ENCODE assay signal across 30 cellular contexts in genomic region chr19:18263324-18264215, GRCh38. TPM values are rescaled to one million over a fixed set of nuclear protein-coding genes. Genes with fewer than 3 reads are reported as not detected.
"Had no signal": no experiment of that assay in that cellular context is flagged by ENCODE, and none has a peak within 500 bp of the region (broad histone marks: within the 10 kb centered on the region; RNA-seq: fewer than 3 reads in every experiment).

No MANE protein-coding gene starts in this region.

- H3K9me3 Mint-ChIP-seq: activated B cell treated with CpG ODN at 0.5 μM for 24 hours; mesothelial cell of epicardium; naive B cell; nephron progenitor cell; stimulated activated memory B cell treated with anti-CD40 and anti-IgM and Interleukin-4, amounts not matched to agents 10 μg/mL and 1 μg/mL and 100 μg/mL, for 72 hours; stimulated activated naive CD8-positive, alpha-beta T cell treated with anti-CD3 and anti-CD28 coated beads, Interleukin-15, amount 100 ng/mL, for 72 hours; type B pancreatic cell had no signal

- ATAC-seq: gastroesophageal sphincter; left lung; stimulated activated memory B cell treated with anti-CD40 and anti-IgM and Interleukin-4, amounts not matched to agents 10 μg/mL and 1 μg/mL and 100 μg/mL, for 72 hours; stimulated activated naive CD8-positive, alpha-beta T cell treated with anti-CD3 and anti-CD28 coated beads, Interleukin-15, amount 100 ng/mL, for 72 hours had no signal

- H3K4me1 ChIP-seq: breast epithelium, gastroesophageal sphincter, left lung, right atrium auricular region, uterus had no signal

- H3K9me3 ChIP-seq: breast epithelium, gastroesophageal sphincter, left lung, right atrium auricular region, uterus had no signal

- H3K27me3 Mint-ChIP-seq: activated B cell treated with CpG ODN at 0.5 μM for 24 hours; naive B cell; stimulated activated memory B cell treated with anti-CD40 and anti-IgM and Interleukin-4, amounts not matched to agents 10 μg/mL and 1 μg/mL and 100 μg/mL, for 72 hours; stimulated activated naive CD8-positive, alpha-beta T cell treated with anti-CD3 and anti-CD28 coated beads, Interleukin-15, amount 100 ng/mL, for 72 hours; type B pancreatic cell had no signal

- H3K4me2 ChIP-seq: smooth muscle cell had no signal

- H3K27ac ChIP-seq: breast epithelium, gastroesophageal sphincter, left lung, right atrium auricular region, uterus had no signal

- H3K36me3 ChIP-seq: uterus had no signal

- DNase-seq: activated B cell treated with CpG ODN at 0.5 μM for 24 hours; activated CD4-positive, alpha-beta T cell treated with anti-CD3 and anti-CD28 coated beads, Interleukin-2, amount 50 U/mL, for 4 hours; activated effector memory CD4-positive, alpha-beta T cell treated with Interleukin-2 at 50 U/mL for 16 hours; activated naive CD4-positive, alpha-beta T cell treated with Interleukin-2 at 50 U/mL for 16 hours; amygdala; central memory CD4-positive, alpha-beta T cell; head of caudate nucleus; hypothalamus; kidney glomerular epithelial cell; left lung; nephron progenitor cell; stimulated activated CD4-positive, alpha-beta T cell treated with anti-CD3 and anti-CD28 coated beads, Interleukin-1b, Interleukin-23, amount 100 ng/mL, for 48 hours; stimulated activated CD4-positive, alpha-beta T cell treated with anti-CD3 and anti-CD28 coated beads, Interleukin-4, amount 100 ng/mL, for 4 hours; stimulated activated CD8-positive, alpha-beta memory T cell treated with anti-CD3 and anti-CD28 coated beads, Interleukin-4, amount 100 ng/mL, for 48 hours; stimulated activated naive CD8-positive, alpha-beta T cell treated with anti-CD3 and anti-CD28 coated beads, Interleukin-15, amount 100 ng/mL, for 72 hours; substantia nigra; SW 1271; T-helper 2 cell had no signal

- H3K27ac Mint-ChIP-seq: activated B cell treated with CpG ODN at 0.5 μM for 24 hours; mesothelial cell of epicardium; nephron progenitor cell; stimulated activated memory B cell treated with anti-CD40 and anti-IgM and Interleukin-4, amounts not matched to agents 10 μg/mL and 1 μg/mL and 100 μg/mL, for 72 hours; stimulated activated naive CD8-positive, alpha-beta T cell treated with anti-CD3 and anti-CD28 coated beads, Interleukin-15, amount 100 ng/mL, for 72 hours; type B pancreatic cell had no signal

- H3K4me3 Mint-ChIP-seq: activated B cell treated with CpG ODN at 0.5 μM for 24 hours; mesothelial cell of epicardium; nephron progenitor cell; stimulated activated memory B cell treated with anti-CD40 and anti-IgM and Interleukin-4, amounts not matched to agents 10 μg/mL and 1 μg/mL and 100 μg/mL, for 72 hours; stimulated activated naive CD8-positive, alpha-beta T cell treated with anti-CD3 and anti-CD28 coated beads, Interleukin-15, amount 100 ng/mL, for 72 hours; type B pancreatic cell had no signal

- H3K27me3 ChIP-seq: breast epithelium, gastroesophageal sphincter, left lung, right atrium auricular region, uterus had no signal

- H3K4me1 Mint-ChIP-seq: activated B cell treated with CpG ODN at 0.5 μM for 24 hours; mesothelial cell of epicardium; nephron progenitor cell; stimulated activated naive CD8-positive, alpha-beta T cell treated with anti-CD3 and anti-CD28 coated beads, Interleukin-15, amount 100 ng/mL, for 72 hours had no signal

- FAIRE-seq: endothelial cell of umbilical vein had no signal

- H3K4me3 ChIP-seq: breast epithelium, gastroesophageal sphincter, left lung, lung, right atrium auricular region, smooth muscle cell, uterus had no signal

RNA-seq across cellular contexts. Expression of gene IQCN, which starts 10.7 kb away (rescaled TPM):
- total RNA-seq: pulmonary artery endothelial cell had no signal

RNA-seq across cellular contexts. Expression of gene PDE4C, which starts 37.3 kb away (rescaled TPM):
- total RNA-seq: activated B cell treated with CpG ODN at 0.5 μM for 24 hours had no signal
